Comparison of ENCODE assay signal across 9 cellular contexts in genomic region chr5:54738118-54738972, GRCh38.
DNase-seq lines count a peak whose midpoint lies in the region; ATAC-seq, FAIRE-seq and TF ChIP-seq lines count a peak whose summit lies in the region.
"Had no signal": no experiment of that assay in that cellular context is flagged by ENCODE, and none has a peak within 500 bp of the region (broad histone marks: within the 10 kb centered on the region; RNA-seq: fewer than 3 reads in every experiment).

No MANE protein-coding gene starts in this region.

- H3K27ac ChIP-seq in right atrium auricular region (no peak overlapping the region), tibial artery (no peak overlapping the region)

- H3K27me3 ChIP-seq in right atrium auricular region (no peaks in the 10 kb centered on the region), tibial artery (no peaks in the 10 kb centered on the region)

- intact Hi-C loops in tibial artery (cut with DNase I; ENCODE audit: low total_unique reads), result no loop called here

- H3K9me3 ChIP-seq in right atrium auricular region (no peaks in the 10 kb centered on the region), tibial artery (no peaks in the 10 kb centered on the region)

- peak; percentile 60 for FAIRE-seq in HTR-8/SVneo (lab: Jason Lieb, UNC)

- TF ChIP-seq CTCF in WI38 (IDR thresholded peaks at IDR 0.05; ENCODE audit: low read depth, low read length) (no peak), right atrium auricular region (IDR thresholded peaks at IDR 0.05) (no peak), tibial artery (IDR thresholded peaks at IDR 0.05) (no peak)

- H3K36me3 ChIP-seq in right atrium auricular region (no peaks in the 10 kb centered on the region), tibial artery (no peaks in the 10 kb centered on the region)

- ATAC-seq in HG02885 (IDR thresholded peaks at IDR 0.05; ENCODE audit: poor library complexity, unreplicated experiment) (no peak), HG02884 (IDR thresholded peaks at IDR 0.05; ENCODE audit: unreplicated experiment) (no peak), GM19324 (IDR thresholded peaks at IDR 0.05; ENCODE audit: low FRiP score, unreplicated experiment) (no peak)

- peak overlapping the region; percentile 28 for H3K4me3 ChIP-seq in WI38 (ENCODE audit: low read depth, low read length)
- no peak overlapping the region for H3K4me3 ChIP-seq in right atrium auricular region
- no peak overlapping the region for H3K4me3 ChIP-seq in tibial artery

- H3K4me1 ChIP-seq in right atrium auricular region (no peaks in the 10 kb centered on the region), tibial artery (peaks cover 0 to 9% (median 2%) of the 10 kb centered on the region in 4 donors)

- DNase-seq in HTR-8/SVneo (ENCODE audit: insufficient read length, low spot score) (no peak), right atrium auricular region (ENCODE audit: low spot score) (peak; percentile 80), tibial artery (peak; percentile 78 to 87)
- DNase-seq: activated CD4-positive, alpha-beta T cell treated with anti-CD3 and anti-CD28 coated beads, Interleukin-2, amount 10 ng/mL, durations not matched to agents 7 days and 5 days; central memory CD4-positive, alpha-beta T cell had no signal
